In the genomic region with DNA sequence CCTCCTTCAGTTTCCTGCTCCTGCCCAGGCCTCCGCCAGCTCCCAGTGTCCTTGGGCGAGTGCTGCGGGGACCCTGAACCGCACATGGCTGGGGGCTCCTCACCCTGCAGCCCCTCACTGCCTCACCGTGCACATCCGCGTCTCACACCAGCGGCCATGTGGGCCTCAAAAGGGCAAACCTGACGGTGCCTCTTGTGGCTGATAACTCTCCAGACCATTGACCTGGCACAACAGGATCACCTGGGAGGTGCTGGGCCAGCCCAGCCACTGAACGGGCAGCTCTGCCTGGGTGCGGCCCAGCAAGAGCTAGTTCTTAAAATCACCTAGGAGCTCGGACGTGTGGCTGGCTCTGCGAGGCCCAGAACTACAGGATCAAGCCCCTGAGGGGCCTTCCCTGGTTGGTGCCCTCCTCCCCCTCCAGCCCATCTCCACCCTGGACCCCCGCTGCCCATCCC, we compare ENCODE assay signal across 12 cellular contexts. TPM values are rescaled to one million over a fixed set of nuclear protein-coding genes. Genes with fewer than 3 reads are reported as not detected.
DNase-seq lines count a peak whose midpoint lies in the region; ATAC-seq and TF ChIP-seq lines count a peak whose summit lies in the region.
"Had no signal": no experiment of that assay in that cellular context is flagged by ENCODE, and none has a peak within 500 bp of the region (broad histone marks: within the 10 kb centered on the region; RNA-seq: fewer than 3 reads in every experiment).

No MANE protein-coding gene starts in this region.

- no peaks in the 10 kb centered on the region for H3K27me3 ChIP-seq in trophoblast cell (ENCODE audit: insufficient read depth, low read length)

- H3K4me1 ChIP-seq in trophoblast cell (ENCODE audit: control insufficient read depth in 1 of 2, insufficient read depth in 2 of 2, low read length in 2 of 2), result peaks cover 46 to 52% of the 10 kb centered on the region in 2 experiments

- peak overlapping the region; percentile 87 for H2AFZ ChIP-seq in trophoblast cell (ENCODE audit: insufficient read depth, low read length, poor library complexity)

- peaks cover 38% of the 10 kb centered on the region for H3K4me1 Mint-ChIP-seq in Calu3 (ENCODE audit: low read depth, unreplicated experiment)
- H3K4me1 Mint-ChIP-seq in effector memory CD8-positive, alpha-beta T cell (ENCODE audit: low read depth in 2 of 2), result peaks cover 68 to 77% of the 10 kb centered on the region in 2 donors

- H3K4ac ChIP-seq in trophoblast cell (ENCODE audit: low read depth, low read length), result peak overlapping the region; percentile 95

- BruUV-seq in Calu3 (replicated peaks; lab: Mats Ljungman, UMichigan), result no TSS peak

- peak overlapping the region; percentile 99 for H3K18ac ChIP-seq in trophoblast cell (ENCODE audit: low read length)

- H3K79me2 ChIP-seq in trophoblast cell (ENCODE audit: control insufficient read depth, insufficient read depth, low read length, poor library complexity), result peaks cover 13% of the 10 kb centered on the region

- peak overlapping the region; percentile 99 for H3K14ac ChIP-seq in trophoblast cell (ENCODE audit: low read length)

- no peak overlapping the region for H3K9ac ChIP-seq in trophoblast cell (ENCODE audit: low read length)

- H3K23ac ChIP-seq in trophoblast cell (ENCODE audit: low read length), result no peak overlapping the region

- H2BK12ac ChIP-seq in trophoblast cell (ENCODE audit: low read length), result peak overlapping the region; percentile 100

- H3K4me2 ChIP-seq in trophoblast cell (ENCODE audit: low read length), result peak overlapping the region; percentile 1

- CTCF ChIA-PET in Calu3 (lab: Charles Lee), result interaction anchor here (3.1 kb wide), 1 partner anchor 14 kb away, joined by 26 read pairs; no protein-coding TSS in a partner anchor
- CTCF ChIA-PET in RWPE1 (lab: Yijun Ruan, JAX), result interaction anchor here (0.6 kb wide), 1 partner anchor 58 kb away, joined by 3 read pairs; no protein-coding TSS in a partner anchor

- peak overlapping the region; percentile 95 for H4K8ac ChIP-seq in trophoblast cell (ENCODE audit: low read depth, low read length)

- peak overlapping the region; percentile 99 for H2AK5ac ChIP-seq in trophoblast cell (ENCODE audit: low read length)

- H3K27ac Mint-ChIP-seq in Calu3 (ENCODE audit: unreplicated experiment), result peak overlapping the region; percentile 96
- H3K27ac Mint-ChIP-seq in effector memory CD8-positive, alpha-beta T cell, result peak overlapping the region; percentile 97 to 100

- no peaks in the 10 kb centered on the region for H3K27me3 Mint-ChIP-seq in Calu3 (ENCODE audit: unreplicated experiment)
- no peaks in the 10 kb centered on the region for H3K27me3 Mint-ChIP-seq in effector memory CD8-positive, alpha-beta T cell

- intact Hi-C loops in Calu3 (cut with micrococcal nuclease; ENCODE audit: unreplicated experiment), result loop anchor here (2.0 kb wide), 1 partner anchor 15 kb away; a partner anchor contains a TSS

- peak overlapping the region; percentile 60 for H3K4me3 Mint-ChIP-seq in Calu3 (ENCODE audit: low read depth, unreplicated experiment)
- peak overlapping the region; percentile 97 for H3K4me3 Mint-ChIP-seq in effector memory CD8-positive, alpha-beta T cell

- WGBS in trophoblast cell (ENCODE audit: extremely low coverage, insufficient coverage, insufficient read length), result no CpG with 5 or more reads among the region's 15 CpGs

- no peak for TF ChIP-seq CTCF in Calu3 (IDR thresholded peaks at IDR 0.05; ENCODE audit: unreplicated experiment)
- no peak for TF ChIP-seq CTCF in RWPE1 (conservative IDR thresholded peaks at IDR 0.05; ENCODE audit: low read depth)

- H3K36me3 Mint-ChIP-seq in Calu3 (ENCODE audit: insufficient read depth, unreplicated experiment), result peaks cover 47% of the 10 kb centered on the region
- H3K36me3 Mint-ChIP-seq in effector memory CD8-positive, alpha-beta T cell (ENCODE audit: insufficient read depth), result peaks cover 30% of the 10 kb centered on the region

- H3K9me3 Mint-ChIP-seq in Calu3 (ENCODE audit: low read depth, unreplicated experiment), result no peaks in the 10 kb centered on the region
- no peaks in the 10 kb centered on the region for H3K9me3 Mint-ChIP-seq in effector memory CD8-positive, alpha-beta T cell

- peak overlapping the region; percentile 100 for H4K91ac ChIP-seq in trophoblast cell (ENCODE audit: low read depth, low read length)

- no peaks in the 10 kb centered on the region for H3K36me3 ChIP-seq in trophoblast cell (ENCODE audit: control insufficient read depth in 1 of 2, insufficient read depth in 2 of 2, low read length in 2 of 2)

- H2BK5ac ChIP-seq in trophoblast cell (ENCODE audit: low read depth, low read length, poor library complexity), result peak overlapping the region; percentile 99

- H3K27ac ChIP-seq in RWPE1, result peak overlapping the region; percentile 75
- H3K27ac ChIP-seq in trophoblast cell (ENCODE audit: low read depth, low read length), result peak overlapping the region; percentile 99

- DNase-seq in Calu3, result peak; percentile 43
- no peak for DNase-seq in RWPE1 (ENCODE audit: low spot score)
- no peak for DNase-seq in effector memory CD8-positive, alpha-beta T cell
- DNase-seq in trophoblast cell, result peak in 1 of 2 donors; percentile 46
- no peak for DNase-seq in effector CD8-positive, alpha-beta T cell (lab: John Stamatoyannopoulos, UW)
- no peak for DNase-seq in ureter (ENCODE audit: low spot score)
- DNase-seq in NCI-H2081 (lab: John Stamatoyannopoulos, UW), result no peak
- DNase-seq in NCI-H510A (lab: John Stamatoyannopoulos, UW), result no peak

- no peak overlapping the region for H3K4me3 ChIP-seq in trophoblast cell (ENCODE audit: low read depth, low read length)

- POLR2A ChIA-PET in RWPE1 (lab: Yijun Ruan, JAX; ENCODE audit: low non-redundant PET), result no interaction called here

- peaks cover 52% of the 10 kb centered on the region for H3K79me1 ChIP-seq in trophoblast cell (ENCODE audit: low read length)

- no peak for ATAC-seq in effector memory CD8-positive, alpha-beta T cell (replicated peaks)

- H2BK120ac ChIP-seq in trophoblast cell (ENCODE audit: insufficient read depth, low read length, poor library complexity), result peak overlapping the region; percentile 99

- H4K12ac ChIP-seq in trophoblast cell (ENCODE audit: low read depth, low read length), result peak overlapping the region; percentile 90

- H3K9me3 ChIP-seq in trophoblast cell (ENCODE audit: insufficient read depth, low read depth, low read length), result peaks cover 5% of the 10 kb centered on the region

RNA-seq across cellular contexts. Expression of a gene that starts 4.1 kb away (rescaled TPM):
- total RNA-seq in Calu3 (2022) (365 and 600 TPM in 2 replicates), ureter (2,292 TPM)
- polyA plus RNA-seq in trophoblast cell (2013), result 761 and 882 TPM in 2 replicates
- total RNA-seq: Daoy, endothelial cell of umbilical vein, kidney, RPMI7951 had no signal
- polyA plus RNA-seq: endothelial cell of umbilical vein had no signal

RNA-seq across cellular contexts. Expression of a gene that starts 20.1 kb away (rescaled TPM):
- total RNA-seq in Calu3 (2022) (31.7 and 33.1 TPM in 2 replicates), ureter (52.5 TPM)
- polyA plus RNA-seq in trophoblast cell (2013), result 41.1 and 42.0 TPM in 2 replicates

RNA-seq across cellular contexts. Expression of a gene that starts 26.4 kb away (rescaled TPM):
- total RNA-seq in Calu3 (2022) (9.2 and 13.2 TPM in 2 replicates), ureter (14.6 TPM)
- 16.8 TPM in 2 replicates for polyA plus RNA-seq in trophoblast cell (2013)

RNA-seq across cellular contexts. Expression of a gene that starts 49.0 kb away (rescaled TPM):
- 151 and 154 TPM in 2 replicates for total RNA-seq in Calu3 (2022)
- 197 and 208 TPM in 2 replicates for polyA plus RNA-seq in trophoblast cell (2013)
- 196 TPM for total RNA-seq in ureter
